ENCODE assay signal across 8 cellular contexts in genomic region chr12:6182279-6182898, GRCh38. TPM values are rescaled to one million over a fixed set of nuclear protein-coding genes. Genes with fewer than 3 reads are reported as not detected.
DNase-seq lines count a peak whose midpoint lies in the region; ATAC-seq, FAIRE-seq and TF ChIP-seq lines count a peak whose summit lies in the region.

No MANE protein-coding gene starts in this region.

- no peak for FAIRE-seq in GM12892 (lab: Jason Lieb, UNC)

- H3K4me1 ChIP-seq in ascending aorta (peaks cover 21 to 57% of the 10 kb centered on the region in 2 donors), testis (peaks cover 29% of the 10 kb centered on the region)

- ATAC-seq in left colon (peak; percentile 51), HG02623 (IDR thresholded peaks at IDR 0.05; ENCODE audit: unreplicated experiment) (no peak), GM18867 (IDR thresholded peaks at IDR 0.05; ENCODE audit: unreplicated experiment) (no peak)

- H3K9me3 ChIP-seq in ascending aorta, result no peaks in the 10 kb centered on the region
- no peaks in the 10 kb centered on the region for H3K9me3 ChIP-seq in testis

- in situ Hi-C loops in KBM-7 (cut with MboI; ENCODE audit: low pct_unique_long_range_greater_than_20kb, low sequenced_read_pairs), result no loop called here

- H3K4me3 ChIP-seq in ascending aorta (peak overlapping the region in 1 of 2 donors; percentile 33), testis (no peak overlapping the region)

- no peak for TF ChIP-seq POLR2A in testis (IDR thresholded peaks at IDR 0.05)
- no peak for TF ChIP-seq POLR2A in GM12892 (IDR thresholded peaks at IDR 0.05; ENCODE audit: low read depth, low read length)

- 46 to 47% methylated on average over 15 to 19 of the region's 19 CpGs for WGBS in testis, 2 donors

- intact Hi-C loops in ascending aorta (cut with DNase I), result loop anchor here (1.0 to 5.0 kb wide), 3 partner anchors 15 to 120 kb away; no protein-coding TSS in a partner anchor
- intact Hi-C loops in left colon (cut with DNase I, micrococcal nuclease), result loop anchor here in 1 of 2 donors (10.0 kb wide), 1 partner anchor 118 kb away; no protein-coding TSS in a partner anchor
- intact Hi-C loops in testis (cut with DNase I; ENCODE audit: low total_unique reads), result no loop called here

- DNase-seq in KBM-7, result peak; percentile 28
- peak in 1 of 2 donors; percentile 86 for DNase-seq in ascending aorta (ENCODE audit: low spot score in 2 of 2)
- DNase-seq in left colon, result peak; percentile 67 to 78
- peak; percentile 62 for DNase-seq in testis
- no peak for DNase-seq in activated CD4-positive, alpha-beta T cell treated with anti-CD3 and anti-CD28 coated beads for 4 hours
- DNase-seq in GM12892 (ENCODE audit: insufficient read length), result no peak

- H3K27ac ChIP-seq in ascending aorta (peak overlapping the region; percentile 89 to 92), testis (peak overlapping the region; percentile 63 to 78)

- H3K27me3 ChIP-seq in ascending aorta (no peaks in the 10 kb centered on the region), testis (no peaks in the 10 kb centered on the region)

- TF ChIP-seq CTCF in ascending aorta (IDR thresholded peaks at IDR 0.05) (no peak), testis (IDR thresholded peaks at IDR 0.05) (no peak)

- H3K36me3 ChIP-seq in ascending aorta, result no peaks in the 10 kb centered on the region
- no peaks in the 10 kb centered on the region for H3K36me3 ChIP-seq in testis (ENCODE audit: low read depth, missing control alignments)

RNA-seq across cellular contexts. Expression of gene CD9, which starts 17.8 kb away (rescaled TPM):
- 181 TPM for total RNA-seq in ascending aorta
- total RNA-seq in left colon, result 100 to 1,000 TPM; 574 to 766 TPM
- 10 to 100 TPM; 31.2 to 53.1 TPM for total RNA-seq in testis
- 94.2 TPM for polyA plus RNA-seq in testis (ENCODE audit: insufficient read depth, low read depth, low replicate concordance)
- 12.4 TPM for polyA plus RNA-seq in GM12892 (2012; ENCODE audit: missing spikeins)

RNA-seq across cellular contexts. Expression of gene VWF, which starts 57.9 kb away (rescaled TPM):
- total RNA-seq in ascending aorta (1,026 TPM), left colon (10 to 100 TPM; 42.8 to 48.5 TPM), testis (10 to 100 TPM; 83.7 to 86.2 TPM)
- 68.3 TPM for polyA plus RNA-seq in testis (ENCODE audit: insufficient read depth, low read depth, low replicate concordance)
- not detected for polyA plus RNA-seq in GM12892 (2012; ENCODE audit: missing spikeins)

Comparison
In these comparisons a context has a peak if more than half of its experiments do, and no peak if none do; other contexts are left out.
1. DNase-seq: peak in KBM-7 (single experiment), left colon (2 of 2) and testis (single experiment); none in activated CD4-positive, alpha-beta T cell treated with anti-CD3 and anti-CD28 coated beads for 4 hours (0 of 2) and GM12892 (single experiment).
2. RNA of gene VWF, which starts 57.9 kb away (total RNA-seq): 1,026 TPM in ascending aorta (single experiment); 83.7 to 86.2 TPM in testis and 42.8 to 48.5 TPM in left colon; every median in the first group is over 10 times any median in the second.